In genomic region chr3:37935290-37935668, GRCh38 we compare ENCODE assay signal across 12 cellular contexts. TPM values are rescaled to one million over a fixed set of nuclear protein-coding genes. Genes with fewer than 3 reads are reported as not detected.
DNase-seq lines count a peak whose midpoint lies in the region; ATAC-seq and TF ChIP-seq lines count a peak whose summit lies in the region.
"Had no signal": no experiment of that assay in that cellular context is flagged by ENCODE, and none has a peak within 500 bp of the region (broad histone marks: within the 10 kb centered on the region; RNA-seq: fewer than 3 reads in every experiment).

No MANE protein-coding gene starts in this region.

- CTCF ChIA-PET in SK-N-SH (lab: Yijun Ruan, JAX), result interaction anchor here (0.8 to 1.7 kb wide), 4 partner anchors 9 to 62 kb away, joined by 3 to 7 read pairs (median 5); no protein-coding TSS in a partner anchor
- CTCF ChIA-PET in CD4-positive, alpha-beta T cell (lab: Charles Lee), result no interaction called here

- no peak overlapping the region for H3K9ac ChIP-seq in SK-N-SH

- H3K27me3 Mint-ChIP-seq in nephron progenitor cell (ENCODE audit: low read depth, poor library complexity), result no peaks in the 10 kb centered on the region
- no peaks in the 10 kb centered on the region for H3K27me3 Mint-ChIP-seq in CD4-positive, alpha-beta T cell
- H3K27me3 Mint-ChIP-seq: brain had no signal

- H3K36me3 ChIP-seq in SK-N-SH (replicated peaks in 1 of 2; ENCODE audit: control insufficient read depth in 1 of 2, insufficient read depth in 2 of 2, low read length in 1 of 2), result peaks cover 0 to 5% of the 10 kb centered on the region in 2 experiments

- peaks cover 22% of the 10 kb centered on the region in 2 experiments for H3K4me1 ChIP-seq in SK-N-SH (ENCODE audit: control insufficient read depth in 1 of 2, insufficient read depth in 2 of 2, low read depth in 1 of 2, low read length in 1 of 2)

- peak in 1 of 2 experiments; percentile 32; a peak in 1 of 4 replicates for TF ChIP-seq EP300 in SK-N-SH (IDR thresholded peaks at IDR 0.05; ENCODE audit: borderline replicate concordance in 1 of 2, low read depth in 1 of 2, low read length in 1 of 2)

- TF ChIP-seq RAD21 in SK-N-SH (IDR thresholded peaks at IDR 0.05; ENCODE audit: low read length), result no peak

- intact Hi-C loops in CD4-positive, alpha-beta T cell (cut with DNase I, micrococcal nuclease), result no loop called here

- peaks cover 49% of the 10 kb centered on the region for H3K79me2 ChIP-seq in SK-N-SH (ENCODE audit: insufficient read depth)

- TF ChIP-seq CTCF in SK-N-SH (IDR thresholded peaks at IDR 0.05), result no peak
- no peak for TF ChIP-seq CTCF in fibroblast of the aortic adventitia (IDR thresholded peaks at IDR 0.05; ENCODE audit: insufficient read depth, low read length)
- no peak for TF ChIP-seq CTCF in nephron progenitor cell (IDR thresholded peaks at IDR 0.05)
- TF ChIP-seq CTCF in CD4-positive, alpha-beta T cell (IDR thresholded peaks at IDR 0.05), result no peak

- H3K27me3 ChIP-seq in SK-N-SH (ENCODE audit: insufficient read depth), result no peaks in the 10 kb centered on the region
- no peaks in the 10 kb centered on the region for H3K27me3 ChIP-seq in CD4-positive, alpha-beta T cell (ENCODE audit: control insufficient read depth, insufficient read depth, low read length)

- POLR2A ChIA-PET in SK-N-SH (lab: Yijun Ruan, JAX), result interaction anchor here (1.4 kb wide), 1 partner anchor 10 kb away, joined by 4 read pairs; no protein-coding TSS in a partner anchor
- POLR2A ChIA-PET in CD4-positive, alpha-beta T cell (lab: Charles Lee), result no interaction called here

- H3K9me3 Mint-ChIP-seq in nephron progenitor cell, result peaks cover 8% of the 10 kb centered on the region
- H3K9me3 Mint-ChIP-seq in CD4-positive, alpha-beta T cell, result no peaks in the 10 kb centered on the region

- peak overlapping the region; percentile 44 for H3K27ac Mint-ChIP-seq in nephron progenitor cell
- H3K27ac Mint-ChIP-seq in CD4-positive, alpha-beta T cell, result no peak overlapping the region

- no peak overlapping the region for H2AFZ ChIP-seq in SK-N-SH (ENCODE audit: low read depth)

- peak; percentile 17 for DNase-seq in A172 (ENCODE audit: low spot score)
- no peak for DNase-seq in SK-N-SH
- peak; percentile 74 for DNase-seq in fibroblast of the aortic adventitia (ENCODE audit: low read depth)
- DNase-seq in nephron progenitor cell, result no peak
- DNase-seq in amygdala (lab: John Stamatoyannopoulos, UW), result no peak
- no peak for DNase-seq in CD4-positive, alpha-beta T cell
- DNase-seq in T-helper 9 cell, result no peak
- DNase-seq in 8988T, result no peak
- DNase-seq: activated CD4-positive, alpha-beta T cell treated with anti-CD3 and anti-CD28 coated beads, Interleukin-2, amount 50 U/mL, for 4 hours; NCI-H1092; OCI-M1 had no signal

- H3K27ac ChIP-seq in SK-N-SH (ENCODE audit: low read depth in 2 of 2, low read length in 1 of 2), result peak overlapping the region; percentile 77 to 93
- H3K27ac ChIP-seq in CD4-positive, alpha-beta T cell (ENCODE audit: low read depth, low read length), result no peak overlapping the region

- no peak overlapping the region for H3K4me3 Mint-ChIP-seq in nephron progenitor cell
- H3K4me3 Mint-ChIP-seq in CD4-positive, alpha-beta T cell, result no peak overlapping the region

- no peak for ATAC-seq in CD4-positive, alpha-beta T cell (ENCODE audit: poor library complexity)

- H3K4me3 ChIP-seq in SK-N-SH (ENCODE audit: low read depth in 2 of 2, low read length in 1 of 2) (no peak overlapping the region), fibroblast of the aortic adventitia (ENCODE audit: low read depth, low read length) (no peak overlapping the region)

- peaks cover 21% of the 10 kb centered on the region for H3K4me1 Mint-ChIP-seq in nephron progenitor cell
- no peaks in the 10 kb centered on the region for H3K4me1 Mint-ChIP-seq in CD4-positive, alpha-beta T cell (ENCODE audit: low read depth)

- peaks cover 7% of the 10 kb centered on the region for H3K36me3 Mint-ChIP-seq in nephron progenitor cell (ENCODE audit: low read depth)
- H3K36me3 Mint-ChIP-seq in CD4-positive, alpha-beta T cell (ENCODE audit: low read depth), result no peaks in the 10 kb centered on the region

- 6% methylated on average over 1 of the region's 1 CpG for WGBS in SK-N-SH (ENCODE audit: low lambda C conversion rate)

- peak overlapping the region; percentile 40 for H3K4me2 ChIP-seq in SK-N-SH

- H3F3A ChIP-seq in SK-N-SH (replicated peaks; ENCODE audit: insufficient read depth), result peaks cover 21% of the 10 kb centered on the region

- no peaks in the 10 kb centered on the region for H4K20me1 ChIP-seq in SK-N-SH (ENCODE audit: insufficient read depth)

- H3K9me3 ChIP-seq in SK-N-SH, result no peaks in the 10 kb centered on the region
- no peaks in the 10 kb centered on the region for H3K9me3 ChIP-seq in CD4-positive, alpha-beta T cell (ENCODE audit: control insufficient read depth, low read length)

- no peaks in the 10 kb centered on the region for H3K9me2 ChIP-seq in SK-N-SH

TF ChIP-seq in SK-N-SH, 30 proteins besides CTCF, POLR2A, EP300 and RAD21:
- TF ChIP-seq RCOR1 (IDR thresholded peaks at IDR 0.05; ENCODE audit: low read length) (no peak), TAF1 (IDR thresholded peaks at IDR 0.05; ENCODE audit: borderline replicate concordance, low read depth, low read length) (no peak), FOXM1 (IDR thresholded peaks at IDR 0.05; ENCODE audit: low read depth) (no peak), FOXJ3 (CRISPR knock-in tag; IDR thresholded peaks at IDR 0.05) (no peak), RXRA (IDR thresholded peaks at IDR 0.05; ENCODE audit: borderline replicate concordance, low read depth) (no peak), GABPA (IDR thresholded peaks at IDR 0.05; ENCODE audit: low read depth) (no peak)
- TF ChIP-seq, protein P1, sequence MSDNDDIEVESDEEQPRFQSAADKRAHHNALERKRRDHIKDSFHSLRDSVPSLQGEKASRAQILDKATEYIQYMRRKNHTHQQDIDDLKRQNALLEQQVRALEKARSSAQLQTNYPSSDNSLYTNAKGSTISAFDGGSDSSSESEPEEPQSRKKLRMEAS (IDR thresholded peaks at IDR 0.05; ENCODE audit: low read depth), result no peak

RNA-seq across cellular contexts. Expression of gene VILL, which starts 55.3 kb away (rescaled TPM):
- total RNA-seq in A172 (2014; rRNA removed; shearing (Covaris generic)), result 0.07 and 1.7 TPM in 2 replicates
- polyA plus RNA-seq in SK-N-SH (2012; rRNA removed), result 8.6 and 8.8 TPM in 2 replicates
- 2.4 and 3.9 TPM in 2 replicates for polyA plus RNA-seq in SK-N-SH (2012; cell fraction: cytosol; rRNA removed)
- polyA plus RNA-seq in SK-N-SH (2012; cell fraction: nucleus; rRNA removed), result 28.7 and 29.0 TPM in 2 replicates
- total RNA-seq in fibroblast of the aortic adventitia (ENCODE audit: low replicate concordance), result 2.4 and 7.0 TPM in 2 replicates
- 10 to 100 TPM; 23.2 to 24.4 TPM for total RNA-seq in CD4-positive, alpha-beta T cell

Comparison
In these comparisons a context has a peak if more than half of its experiments do, and no peak if none do; other contexts are left out.
1. DNase-seq: peak in A172 (single experiment) and fibroblast of the aortic adventitia (single experiment); none in SK-N-SH (single experiment), nephron progenitor cell (single experiment), amygdala (0 of 56), CD4-positive, alpha-beta T cell (0 of 10), T-helper 9 cell (single experiment) and 8988T (single experiment).